ENCODE assay signal across 16 cellular contexts in the genomic region with DNA sequence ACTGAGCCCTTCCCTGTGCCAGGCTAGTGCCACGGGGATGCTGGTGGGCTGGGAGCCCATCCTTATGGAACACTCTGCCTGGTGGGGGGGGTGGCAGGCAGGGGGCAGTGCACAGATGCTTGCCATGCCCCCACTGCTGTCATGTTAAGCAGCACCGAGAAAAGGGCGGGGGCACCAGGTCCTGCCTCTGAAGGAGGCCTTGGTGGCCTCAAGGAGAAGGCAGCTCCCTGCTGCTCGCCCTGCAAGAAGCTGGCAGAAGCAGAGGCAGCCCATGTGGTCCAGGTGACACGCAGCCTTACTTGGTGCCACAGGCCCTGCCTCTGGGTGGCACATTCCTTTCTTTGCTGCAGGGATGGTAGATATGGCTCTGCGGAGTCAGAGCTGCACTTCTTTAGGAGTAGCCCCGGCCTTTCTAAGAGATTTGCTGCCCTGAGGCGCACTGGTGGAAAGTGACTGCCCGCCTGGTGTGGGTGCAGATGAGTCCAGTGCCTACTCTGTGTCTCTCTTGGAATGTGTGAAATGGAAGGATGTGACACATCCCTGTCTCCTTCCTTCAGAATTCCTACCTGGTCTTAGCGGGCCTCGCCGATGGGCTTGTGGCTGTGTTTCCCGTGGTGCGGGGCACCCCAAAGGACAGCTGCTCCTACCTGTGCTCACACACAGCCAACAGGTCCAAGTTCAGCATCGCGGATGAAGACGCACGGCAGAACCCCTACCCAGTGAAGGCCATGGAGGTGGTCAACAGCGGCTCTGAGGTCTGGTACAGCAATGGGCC.
A peak's percentile ranks its signal among the peaks of the same experiment; 100 is the strongest.
DNase-seq lines count a peak whose midpoint lies in the region; ATAC-seq, FAIRE-seq and TF ChIP-seq lines count a peak whose summit lies in the region.
"Had no signal": no experiment of that assay in that cellular context is flagged by ENCODE, and none has a peak within 500 bp of the region (broad histone marks: within the 10 kb centered on the region; RNA-seq: fewer than 3 reads in every experiment).

No MANE protein-coding gene starts in this region.

- no TSS peak for BruUV-seq in HepG2 (replicated peaks; lab: Mats Ljungman, UMichigan)

- in situ Hi-C loops in HepG2 (cut with HindIII; ENCODE audit: extremely low pct_ligation_motif_present, low pct_unique_long_range_greater_than_20kb): loop anchor here (5.0 kb wide), 1 partner anchor 48 kb away; no protein-coding TSS in a partner anchor

- peak overlapping the region; percentile 63; the same call in 1 of the 2 replicates for H3K9ac ChIP-seq in HepG2 (ENCODE audit: insufficient read depth, low read depth, low read length)
- H3K9ac ChIP-seq: KMS-11 had no signal

- H2AFZ ChIP-seq in HepG2 (ENCODE audit: low read length): no peak overlapping the region

- WGBS in HepG2 (ENCODE audit: low lambda C conversion rate): 98% methylated on average over 8 of the region's 19 CpGs

- H3K9me3 ChIP-seq in HepG2 (ENCODE audit: low read length) (no peaks in the 10 kb centered on the region), thoracic aorta (no peaks in the 10 kb centered on the region)

- H3K4me2 ChIP-seq in HepG2 (ENCODE audit: low read depth, low read length): peak overlapping the region; percentile 54; the same call in 1 of the 2 replicates
- H3K4me2 ChIP-seq: KMS-11 had no signal

- H3K4me1 ChIP-seq in HepG2 (ENCODE audit: insufficient read depth, low read length) (peaks cover 75% of the 10 kb centered on the region), thoracic aorta (ENCODE audit: control insufficient read depth in 1 of 2, low read depth in 2 of 2) (peaks cover 5 to 33% of the 10 kb centered on the region in 2 donors)

- no peaks in the 10 kb centered on the region for H4K20me1 ChIP-seq in HepG2 (ENCODE audit: insufficient read depth, low read length)

- H3K4me3 ChIP-seq in HepG2 (replicated peaks in 1 of 3; ENCODE audit: insufficient read depth in 1 of 3, low read depth in 2 of 3, low read length in 3 of 3) (peak overlapping the region in 1 of 3 experiments; percentile 21; a peak in 1 of 6 replicates), thoracic aorta (no peak overlapping the region)

- CTCF ChIA-PET in HepG2 (lab: Yijun Ruan, JAX; ENCODE audit: low intra/inter-chr PET ratio, low total read pairs): no interaction called here

- H3K27ac ChIP-seq in HepG2 (ENCODE audit: extremely low read length, insufficient read depth, low read length): peak overlapping the region; percentile 59
- peak overlapping the region; percentile 47 to 67 for H3K27ac ChIP-seq in thoracic aorta
- H3K27ac ChIP-seq: 22Rv1, KMS-11 had no signal

- intact Hi-C loops in HepG2 (cut with micrococcal nuclease; ENCODE audit: unreplicated experiment): no loop called here

- H3K27me3 ChIP-seq in HepG2 (ENCODE audit: control insufficient read depth in 1 of 2, insufficient read depth in 2 of 2, low read length in 2 of 2): no peaks in the 10 kb centered on the region
- H3K27me3 ChIP-seq in thoracic aorta (replicated peaks; ENCODE audit: insufficient read depth): no peaks in the 10 kb centered on the region

- POLR2A ChIA-PET in HepG2 (lab: Yijun Ruan, JAX): interaction anchor here (1.8 kb wide), 1 partner anchor 25 kb away, joined by 4 read pairs; no protein-coding TSS in a partner anchor

- ATAC-seq in HepG2 (no peak), omental fat pad (ENCODE audit: low FRiP score) (no peak), thoracic aorta (ENCODE audit: insufficient number of reproducible peaks, low FRiP score, low read depth) (no peak)
- ATAC-seq: CD8-positive, alpha-beta T cell; HCT116 had no signal

- no peak for TF ChIP-seq EP300 in HepG2 (IDR thresholded peaks at IDR 0.05; ENCODE audit: low read depth in 2 of 2, low read length in 2 of 2)
- TF ChIP-seq EP300 in HepG2 (CRISPR knock-in tag; IDR thresholded peaks at IDR 0.05; ENCODE audit: borderline replicate concordance): no peak

- FAIRE-seq in HepG2 (lab: Jason Lieb, UNC): no peak

- no peak for TF ChIP-seq RAD21 in HepG2 (CRISPR knock-in tag; IDR thresholded peaks at IDR 0.05)

- no peaks in the 10 kb centered on the region for H3K79me2 ChIP-seq in HepG2 (ENCODE audit: insufficient read depth, low read length)

- TF ChIP-seq CTCF in HepG2 (CRISPR knock-in tag; IDR thresholded peaks at IDR 0.05) (no peak), omental fat pad (IDR thresholded peaks at IDR 0.05) (no peak), thoracic aorta (IDR thresholded peaks at IDR 0.05) (no peak)

- no peak for TF ChIP-seq POLR2A in HepG2 (IDR thresholded peaks at IDR 0.05; ENCODE audit: insufficient read depth in 1 of 2, low read depth in 2 of 2, low read length in 2 of 2)

- H3K36me3 ChIP-seq in HepG2 (replicated peaks in 1 of 2; ENCODE audit: control insufficient read depth in 1 of 2, insufficient read depth in 2 of 2, low read length in 2 of 2) (peaks cover 1 to 4% of the 10 kb centered on the region in 2 experiments; a peak in 2 of 5 replicates), thoracic aorta (no peaks in the 10 kb centered on the region)

- peak; percentile 39 for DNase-seq in activated effector memory CD4-positive, alpha-beta T cell treated with anti-CD3 and anti-CD28 coated beads, Interleukin-2, amount 50 U/mL, for 16 hours
- no peak for DNase-seq in activated effector memory CD4-positive, alpha-beta T cell treated with Interleukin-2 at 50 U/mL for 16 hours
- no peak for DNase-seq in HepG2 (ENCODE audit: low spot score)
- peak; percentile 10 for DNase-seq in omental fat pad (ENCODE audit: low spot score)
- no peak for DNase-seq in thoracic aorta (ENCODE audit: low spot score)
- DNase-seq in NCI-H526 (lab: John Stamatoyannopoulos, UW): no peak
- no peak for DNase-seq in NCI-H82 (lab: John Stamatoyannopoulos, UW)
- DNase-seq in NCI-H748 (lab: John Stamatoyannopoulos, UW; ENCODE audit: unreplicated experiment): no peak
- DNase-seq: CD8-positive, alpha-beta T cell; NCI-H1436; NCI-H2029; NCI-H510A; SHP77 had no signal

TF ChIP-seq in HepG2, 621 proteins besides CTCF, POLR2A, EP300 and RAD21:
- TF ChIP-seq RNF2 (conservative IDR thresholded peaks at IDR 0.05; ENCODE audit: low read depth) (no peak), RARG (CRISPR knock-in tag; IDR thresholded peaks at IDR 0.05; ENCODE audit: low read depth) (no peak), MAFF (IDR thresholded peaks at IDR 0.05; ENCODE audit: low read depth, low read length) (no peak)
- TF ChIP-seq, protein P1, sequence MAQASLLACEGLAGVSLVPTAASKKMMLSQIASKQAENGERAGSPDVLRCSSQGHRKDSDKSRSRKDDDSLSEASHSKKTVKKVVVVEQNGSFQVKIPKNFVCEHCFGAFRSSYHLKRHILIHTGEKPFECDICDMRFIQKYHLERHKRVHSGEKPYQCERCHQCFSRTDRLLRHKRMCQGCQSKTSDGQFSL (CRISPR knock-in tag; IDR thresholded peaks at IDR 0.05): 0 out of 2 replicates have a peak, but pooled peaks have one; percentile 34
TF ChIP-seq in HepG2: peak in this region for 1.

Comparison
In these comparisons a context has a peak if more than half of its experiments do, and no peak if none do; other contexts are left out.
1. DNase-seq: peak in activated effector memory CD4-positive, alpha-beta T cell treated with anti-CD3 and anti-CD28 coated beads, Interleukin-2, amount 50 U/mL, for 16 hours (single experiment) and omental fat pad (single experiment); none in activated effector memory CD4-positive, alpha-beta T cell treated with Interleukin-2 at 50 U/mL for 16 hours (single experiment), HepG2 (single experiment), thoracic aorta (single experiment), NCI-H526 (0 of 2), NCI-H82 (single experiment) and NCI-H748 (single experiment).